16 cellular contexts compared by ENCODE assay signal in the genomic region with DNA sequence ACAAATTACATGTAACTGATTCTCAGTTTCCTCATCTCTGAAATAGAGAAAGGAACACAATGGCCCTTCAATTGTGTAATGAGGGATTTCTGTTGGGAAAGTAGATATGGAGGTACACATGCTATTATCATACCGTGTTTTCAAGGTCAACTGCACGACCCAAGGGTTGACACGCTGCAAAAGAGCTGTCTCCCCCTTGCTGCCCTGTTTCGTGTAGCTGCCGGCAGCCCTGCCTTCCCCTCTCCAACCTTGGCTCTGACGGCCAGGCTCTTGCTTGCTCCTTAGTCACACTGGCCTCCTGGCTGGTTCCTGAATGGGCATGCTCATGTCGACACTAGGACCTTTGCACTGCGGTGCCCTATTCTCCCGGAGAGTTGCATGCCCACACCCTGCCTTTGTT.
DNase-seq lines count a peak whose midpoint lies in the region; ATAC-seq lines count a peak whose summit lies in the region.
"Had no signal": no experiment of that assay in that cellular context is flagged by ENCODE, and none has a peak within 500 bp of the region (broad histone marks: within the 10 kb centered on the region; RNA-seq: fewer than 3 reads in every experiment).

No MANE protein-coding gene starts in this region.

- peak overlapping the region in 1 of 2 donors; percentile 33 for H3K4me3 ChIP-seq in neuronal stem cell (ENCODE audit: low read length in 2 of 2)
- H3K4me3 ChIP-seq in skeletal muscle tissue (ENCODE audit: low read length in 3 of 3), result peak overlapping the region in 1 of 3 donors; percentile 17

- H3K36me3 ChIP-seq in neuronal stem cell (replicated peaks in 1 of 2; ENCODE audit: control insufficient read depth in 2 of 2, insufficient read depth in 2 of 2, low read length in 2 of 2), result peaks cover 2 to 30% of the 10 kb centered on the region in 2 donors
- peaks cover 3 to 8% (median 8%) of the 10 kb centered on the region in 3 donors for H3K36me3 ChIP-seq in skeletal muscle tissue (ENCODE audit: control insufficient read depth in 3 of 3, insufficient read depth in 3 of 3, low read length in 3 of 3)

- no peak overlapping the region for H2AK5ac ChIP-seq in neuronal stem cell (ENCODE audit: low read depth, low read length)

- H3K9ac ChIP-seq in neuronal stem cell (ENCODE audit: low read depth, low read length, poor library complexity) (peak overlapping the region; percentile 71), skeletal muscle tissue (ENCODE audit: low read depth in 1 of 3, low read length in 3 of 3) (no peak overlapping the region)

- peak overlapping the region; percentile 20 for H3K18ac ChIP-seq in neuronal stem cell (ENCODE audit: low read length)

- H3K4ac ChIP-seq in neuronal stem cell (ENCODE audit: low read length), result no peak overlapping the region

- H2BK5ac ChIP-seq in neuronal stem cell (ENCODE audit: low read length), result no peak overlapping the region

- H2AFZ ChIP-seq in neuronal stem cell (ENCODE audit: low read length), result no peak overlapping the region

- H3K4me1 ChIP-seq in neuronal stem cell (ENCODE audit: control insufficient read depth in 2 of 2, insufficient read depth in 1 of 2, low read depth in 1 of 2, low read length in 2 of 2) (peaks cover 0 to 6% of the 10 kb centered on the region in 2 donors), skeletal muscle tissue (ENCODE audit: control insufficient read depth in 3 of 3, insufficient read depth in 3 of 3, low read length in 3 of 3) (peaks cover 26 to 55% (median 40%) of the 10 kb centered on the region in 3 donors)

- DNase-seq in activated naive CD8-positive, alpha-beta T cell treated with anti-CD3 and anti-CD28 coated beads, Interleukin-2, amount 50 U/mL, for 24 hours, result no peak
- DNase-seq in activated naive CD8-positive, alpha-beta T cell treated with anti-CD3 and anti-CD28 coated beads for 36 hours, result no peak
- no peak for DNase-seq in neuronal stem cell (ENCODE audit: low spot score)
- no peak for DNase-seq in NCI-H2029 treated with DMSO at 0.1 percent for 48 hours (lab: John Stamatoyannopoulos, UW)
- DNase-seq: Caco-2; CD8-positive, alpha-beta T cell; DND-41; GDM1; IMR-90 had no signal

- no peak overlapping the region for H3K23ac ChIP-seq in neuronal stem cell (ENCODE audit: low read depth, low read length, poor library complexity)

- H3K27ac Mint-ChIP-seq in activated naive CD8-positive, alpha-beta T cell treated with anti-CD3 and anti-CD28 coated beads, Interleukin-2, amount 50 U/mL, for 24 hours, result no peak overlapping the region
- H3K27ac Mint-ChIP-seq in activated naive CD8-positive, alpha-beta T cell treated with anti-CD3 and anti-CD28 coated beads for 36 hours, result no peak overlapping the region
- H3K27ac Mint-ChIP-seq: CD8-positive, alpha-beta T cell had no signal

- no peak overlapping the region for H3K4me3 Mint-ChIP-seq in activated naive CD8-positive, alpha-beta T cell treated with anti-CD3 and anti-CD28 coated beads, Interleukin-2, amount 50 U/mL, for 24 hours
- H3K4me3 Mint-ChIP-seq in activated naive CD8-positive, alpha-beta T cell treated with anti-CD3 and anti-CD28 coated beads for 36 hours, result no peak overlapping the region
- H3K4me3 Mint-ChIP-seq: CD14-positive monocyte; CD8-positive, alpha-beta T cell had no signal

- H3K4me2 ChIP-seq in neuronal stem cell (ENCODE audit: insufficient read depth, low read length, poor library complexity, severe bottlenecking), result no peak overlapping the region

- no peaks in the 10 kb centered on the region for H3K9me3 ChIP-seq in neuronal stem cell (replicated peaks in 1 of 2; ENCODE audit: control insufficient read depth in 2 of 2, insufficient read depth in 1 of 2, low read depth in 1 of 2, low read length in 2 of 2)
- no peaks in the 10 kb centered on the region for H3K9me3 ChIP-seq in skeletal muscle tissue (ENCODE audit: control insufficient read depth in 3 of 3, low read length in 3 of 3)
- H3K9me3 ChIP-seq: Caco-2 had no signal

- H4K8ac ChIP-seq in neuronal stem cell (ENCODE audit: low read depth, low read length), result no peak overlapping the region

- H3K27me3 Mint-ChIP-seq in activated naive CD8-positive, alpha-beta T cell treated with anti-CD3 and anti-CD28 coated beads, Interleukin-2, amount 50 U/mL, for 24 hours, result no peaks in the 10 kb centered on the region
- no peaks in the 10 kb centered on the region for H3K27me3 Mint-ChIP-seq in activated naive CD8-positive, alpha-beta T cell treated with anti-CD3 and anti-CD28 coated beads for 36 hours

- no CpG with 5 or more reads among the region's 9 CpGs for WGBS in neuronal stem cell (ENCODE audit: extremely low coverage in 2 of 2, insufficient read length in 2 of 2, insufficient replicate concordance in 1 of 2), 2 donors

- no peak overlapping the region for H2BK15ac ChIP-seq in neuronal stem cell (ENCODE audit: low read length)

- H4K91ac ChIP-seq in neuronal stem cell (ENCODE audit: low read depth, low read length, poor library complexity), result no peak overlapping the region

- H2BK12ac ChIP-seq in neuronal stem cell (ENCODE audit: low read length), result no peak overlapping the region

- ATAC-seq in activated naive CD8-positive, alpha-beta T cell treated with anti-CD3 and anti-CD28 coated beads, Interleukin-2, amount 50 U/mL, for 24 hours, result peak; percentile 29
- ATAC-seq in HG03432 (IDR thresholded peaks at IDR 0.05; ENCODE audit: unreplicated experiment) (no peak), GM21381 (IDR thresholded peaks at IDR 0.05; ENCODE audit: unreplicated experiment) (no peak), HG03571 (IDR thresholded peaks at IDR 0.05; ENCODE audit: unreplicated experiment) (no peak)
- ATAC-seq: CD8-positive, alpha-beta T cell; HCT116 had no signal

- peaks cover 22% of the 10 kb centered on the region for H3K36me3 Mint-ChIP-seq in activated naive CD8-positive, alpha-beta T cell treated with anti-CD3 and anti-CD28 coated beads, Interleukin-2, amount 50 U/mL, for 24 hours (ENCODE audit: low read depth)
- H3K36me3 Mint-ChIP-seq in activated naive CD8-positive, alpha-beta T cell treated with anti-CD3 and anti-CD28 coated beads for 36 hours, result peaks cover 20% of the 10 kb centered on the region

- H3K27me3 ChIP-seq in neuronal stem cell (ENCODE audit: control insufficient read depth in 3 of 3, insufficient read depth in 3 of 3, low read depth in 1 of 3, low read length in 3 of 3) (no peaks in the 10 kb centered on the region), skeletal muscle tissue (ENCODE audit: control insufficient read depth in 3 of 3, insufficient read depth in 3 of 3, low read length in 3 of 3) (no peaks in the 10 kb centered on the region)

- H3K9me3 Mint-ChIP-seq in activated naive CD8-positive, alpha-beta T cell treated with anti-CD3 and anti-CD28 coated beads, Interleukin-2, amount 50 U/mL, for 24 hours, result no peaks in the 10 kb centered on the region
- no peaks in the 10 kb centered on the region for H3K9me3 Mint-ChIP-seq in activated naive CD8-positive, alpha-beta T cell treated with anti-CD3 and anti-CD28 coated beads for 36 hours
- H3K9me3 Mint-ChIP-seq: CD14-positive monocyte; CD8-positive, alpha-beta T cell had no signal

- H2BK120ac ChIP-seq in neuronal stem cell (ENCODE audit: low read depth, low read length), result no peak overlapping the region

- H3K79me1 ChIP-seq in neuronal stem cell (ENCODE audit: low read depth, low read length), result peaks cover 2% of the 10 kb centered on the region

- H3K27ac ChIP-seq in neuronal stem cell (replicated peaks; ENCODE audit: low read length) (no peak overlapping the region), skeletal muscle tissue (ENCODE audit: low read depth, low read length) (peak overlapping the region; percentile 19)
- H3K27ac ChIP-seq: 22Rv1 had no signal

- H3K4me1 Mint-ChIP-seq in activated naive CD8-positive, alpha-beta T cell treated with anti-CD3 and anti-CD28 coated beads, Interleukin-2, amount 50 U/mL, for 24 hours, result peaks cover 3% of the 10 kb centered on the region
- peaks cover 7% of the 10 kb centered on the region for H3K4me1 Mint-ChIP-seq in activated naive CD8-positive, alpha-beta T cell treated with anti-CD3 and anti-CD28 coated beads for 36 hours

- H3K14ac ChIP-seq in neuronal stem cell (ENCODE audit: low read length), result no peak overlapping the region
